ENCODE assay signal across 23 cellular contexts in genomic region chr2:16647992-16648617, GRCh38.
"Had no signal": no experiment of that assay in that cellular context is flagged by ENCODE, and none has a peak within 500 bp of the region (broad histone marks: within the 10 kb centered on the region; RNA-seq: fewer than 3 reads in every experiment).

No MANE protein-coding gene starts in this region.

- H3K36me3 ChIP-seq: breast epithelium, colonic mucosa, esophagus squamous epithelium, gastrocnemius medialis, neural progenitor cell had no signal

- ATAC-seq: gastrocnemius medialis; left colon; sciatic nerve; stimulated activated naive B cell treated with anti-CD40 and anti-IgM and Interleukin-4, amounts not matched to agents 10 μg/mL and 1 μg/mL and 100 μg/mL, for 72 hours had no signal

- H3K27ac ChIP-seq: breast epithelium, colonic mucosa, esophagus squamous epithelium, gastrocnemius medialis, neural progenitor cell, upper lobe of left lung had no signal

- H3K27me3 ChIP-seq: breast epithelium, colonic mucosa, esophagus squamous epithelium, gastrocnemius medialis, neural progenitor cell, upper lobe of left lung had no signal

- H3K9me3 Mint-ChIP-seq: activated CD4-positive, alpha-beta memory T cell treated with anti-CD3 and anti-CD28 coated beads for 36 hours; activated naive CD8-positive, alpha-beta T cell treated with anti-CD3 and anti-CD28 coated beads, Interleukin-2, amount 10 ng/mL, durations not matched to agents 7 days and 5 days; naive B cell; neural progenitor cell; stimulated activated naive B cell treated with anti-CD40 and anti-IgM and Interleukin-4, amounts not matched to agents 10 μg/mL and 1 μg/mL and 100 μg/mL, for 72 hours had no signal

- H3K4me3 Mint-ChIP-seq: activated CD4-positive, alpha-beta memory T cell treated with anti-CD3 and anti-CD28 coated beads for 36 hours; activated naive CD8-positive, alpha-beta T cell treated with anti-CD3 and anti-CD28 coated beads, Interleukin-2, amount 10 ng/mL, durations not matched to agents 7 days and 5 days; neural progenitor cell; stimulated activated naive B cell treated with anti-CD40 and anti-IgM and Interleukin-4, amounts not matched to agents 10 μg/mL and 1 μg/mL and 100 μg/mL, for 72 hours had no signal

- H3K4me3 ChIP-seq: breast epithelium, colonic mucosa, esophagus squamous epithelium, gastrocnemius medialis, neural progenitor cell, upper lobe of left lung had no signal

- H3K36me3 Mint-ChIP-seq: activated CD4-positive, alpha-beta memory T cell treated with anti-CD3 and anti-CD28 coated beads for 36 hours; activated naive CD8-positive, alpha-beta T cell treated with anti-CD3 and anti-CD28 coated beads, Interleukin-2, amount 10 ng/mL, durations not matched to agents 7 days and 5 days; neural progenitor cell had no signal

- H3K27ac Mint-ChIP-seq: activated CD4-positive, alpha-beta memory T cell treated with anti-CD3 and anti-CD28 coated beads for 36 hours; activated naive CD8-positive, alpha-beta T cell treated with anti-CD3 and anti-CD28 coated beads, Interleukin-2, amount 10 ng/mL, durations not matched to agents 7 days and 5 days; neural progenitor cell had no signal

- H3K27me3 Mint-ChIP-seq: activated naive CD8-positive, alpha-beta T cell treated with anti-CD3 and anti-CD28 coated beads, Interleukin-2, amount 10 ng/mL, durations not matched to agents 7 days and 5 days; naive B cell; stimulated activated naive B cell treated with anti-CD40 and anti-IgM and Interleukin-4, amounts not matched to agents 10 μg/mL and 1 μg/mL and 100 μg/mL, for 72 hours had no signal

- H3K9me3 ChIP-seq: breast epithelium, colonic mucosa, esophagus squamous epithelium, gastrocnemius medialis, upper lobe of left lung had no signal

- DNase-seq: activated CD4-positive, alpha-beta memory T cell treated with anti-CD3 and anti-CD28 coated beads for 36 hours; activated CD4-positive, alpha-beta T cell treated with anti-CD3 and anti-CD28 coated beads for 48 hours; activated CD4-positive, CD25-positive, alpha-beta regulatory T cell; activated naive CD4-positive, alpha-beta T cell treated with Interleukin-2 at 50 U/mL for 16 hours; activated naive CD8-positive, alpha-beta T cell treated with anti-CD3 and anti-CD28 coated beads, Interleukin-2, amount 10 ng/mL, durations not matched to agents 7 days and 5 days; activated T-cell treated with anti-CD3 and anti-CD28 coated beads, Interleukin-2, amount 50 U/mL, for 48 hours; amniotic stem cell; colonic mucosa; esophagus squamous epithelium; gastrocnemius medialis; hypothalamus; islet precursor cell; left colon; naive B cell; posterior cingulate gyrus; small intestine; stimulated activated CD4-positive, alpha-beta T cell treated with anti-CD3 and anti-CD28 coated beads, Interleukin-15, amount 100 ng/mL, for 24 hours; stimulated activated naive B cell treated with anti-CD40 and anti-IgM and Interleukin-4, amounts not matched to agents 10 μg/mL and 1 μg/mL and 100 μg/mL, for 72 hours; T-helper 9 cell; upper lobe of left lung had no signal
